Comparison of ENCODE assay signal across 27 cellular contexts in the genomic region with DNA sequence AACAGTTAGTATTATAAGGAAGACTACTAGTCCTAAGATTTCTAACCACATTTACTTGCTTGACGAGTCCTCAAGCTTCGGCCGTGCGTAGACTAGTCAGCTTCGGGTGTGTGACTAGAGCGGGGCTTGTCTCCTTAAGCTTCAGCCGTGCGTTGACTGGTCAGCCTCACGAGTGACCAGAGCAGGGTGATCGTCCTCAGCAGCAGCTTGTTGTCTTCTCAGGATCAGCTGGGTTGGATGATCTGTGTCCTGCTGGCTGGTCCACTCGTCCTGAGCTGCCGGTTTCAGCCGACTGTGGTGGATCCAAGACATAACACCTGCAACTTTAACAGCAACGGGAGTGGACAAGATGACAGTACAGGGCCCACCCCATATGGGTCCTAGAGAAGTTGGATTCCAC. TPM values are rescaled to one million over a fixed set of nuclear protein-coding genes. Genes with fewer than 3 reads are reported as not detected.
"Had no signal": no experiment of that assay in that cellular context is flagged by ENCODE, and none has a peak within 500 bp of the region (broad histone marks: within the 10 kb centered on the region; RNA-seq: fewer than 3 reads in every experiment).

No MANE protein-coding gene starts in this region.

- DNase-seq: heart right ventricle; islet precursor cell; left ventricle myocardium inferior; mesendoderm; midbrain; mucosa of descending colon; naive thymus-derived CD4-positive, alpha-beta T cell; occipital lobe; retina; stimulated activated CD4-positive, alpha-beta T cell treated with anti-CD3 and anti-CD28 coated beads, Interleukin-4, amount 100 ng/mL, for 24 hours; tibial artery; trophoblast cell; upper lobe of right lung had no signal

- H3K9me3 ChIP-seq: heart right ventricle, left ventricle myocardium inferior, mucosa of descending colon, neutrophil, ovary, prostate gland, suprapubic skin, thoracic aorta, tibial artery, upper lobe of right lung had no signal

- H3K4me3 ChIP-seq: heart right ventricle, hepatocyte, left ventricle myocardium inferior, lung, mucosa of descending colon, ovary, prostate gland, skin epidermis, suprapubic skin, thoracic aorta, tibial artery, upper lobe of right lung had no signal

- H3K27ac ChIP-seq: heart right ventricle, hepatocyte, left ventricle myocardium inferior, neutrophil, prostate gland, skin epidermis, suprapubic skin, thoracic aorta, tibial artery, upper lobe of right lung had no signal

- H3K4me1 ChIP-seq: heart right ventricle, left ventricle myocardium inferior, prostate gland, suprapubic skin, upper lobe of right lung had no signal

- H3K4me3 Mint-ChIP-seq: naive thymus-derived CD4-positive, alpha-beta T cell; natural killer cell treated with Interleukin-12 subunit alpha and Interleukin-12 subunit beta and Interleukin-15 and Interleukin-18, amount 100 ng/mL, for 72 hours; neural crest cell; stimulated activated effector memory CD8-positive, alpha-beta T cell treated with anti-CD3 and anti-CD28 coated beads, Interleukin-12 subunit alpha, Interleukin-12 subunit beta, amount 100 ng/mL, for 72 hours; stimulated activated naive CD8-positive, alpha-beta T cell treated with anti-CD3 and anti-CD28 coated beads, Interleukin-15, Interleukin-2, amounts not matched to agents 100 ng/mL and 50 ng/mL, for 24 hours had no signal

- H3K36me3 Mint-ChIP-seq: naive thymus-derived CD4-positive, alpha-beta T cell; natural killer cell treated with Interleukin-12 subunit alpha and Interleukin-12 subunit beta and Interleukin-15 and Interleukin-18, amount 100 ng/mL, for 72 hours; stimulated activated effector memory CD8-positive, alpha-beta T cell treated with anti-CD3 and anti-CD28 coated beads, Interleukin-12 subunit alpha, Interleukin-12 subunit beta, amount 100 ng/mL, for 72 hours had no signal

- H3K27me3 ChIP-seq: heart right ventricle, hepatocyte, ovary, suprapubic skin, tibial artery, upper lobe of right lung had no signal

- H3K9me3 Mint-ChIP-seq: natural killer cell treated with Interleukin-12 subunit alpha and Interleukin-12 subunit beta and Interleukin-15 and Interleukin-18, amount 100 ng/mL, for 72 hours; neural crest cell; stimulated activated effector memory CD8-positive, alpha-beta T cell treated with anti-CD3 and anti-CD28 coated beads, Interleukin-12 subunit alpha, Interleukin-12 subunit beta, amount 100 ng/mL, for 72 hours; stimulated activated naive CD8-positive, alpha-beta T cell treated with anti-CD3 and anti-CD28 coated beads, Interleukin-15, Interleukin-2, amounts not matched to agents 100 ng/mL and 50 ng/mL, for 24 hours had no signal

- ATAC-seq: heart right ventricle; mucosa of descending colon; naive thymus-derived CD4-positive, alpha-beta T cell; right cardiac atrium; sciatic nerve; stimulated activated effector memory CD8-positive, alpha-beta T cell treated with anti-CD3 and anti-CD28 coated beads, Interleukin-12 subunit alpha, Interleukin-12 subunit beta, amount 100 ng/mL, for 72 hours; upper lobe of right lung had no signal

- H3K27ac Mint-ChIP-seq: natural killer cell treated with Interleukin-12 subunit alpha and Interleukin-12 subunit beta and Interleukin-15 and Interleukin-18, amount 100 ng/mL, for 72 hours; stimulated activated effector memory CD8-positive, alpha-beta T cell treated with anti-CD3 and anti-CD28 coated beads, Interleukin-12 subunit alpha, Interleukin-12 subunit beta, amount 100 ng/mL, for 72 hours; stimulated activated naive CD8-positive, alpha-beta T cell treated with anti-CD3 and anti-CD28 coated beads, Interleukin-15, Interleukin-2, amounts not matched to agents 100 ng/mL and 50 ng/mL, for 24 hours had no signal

- H3K27me3 Mint-ChIP-seq: stimulated activated naive CD8-positive, alpha-beta T cell treated with anti-CD3 and anti-CD28 coated beads, Interleukin-15, Interleukin-2, amounts not matched to agents 100 ng/mL and 50 ng/mL, for 24 hours had no signal

- H3K4me1 Mint-ChIP-seq: neural crest cell; stimulated activated effector memory CD8-positive, alpha-beta T cell treated with anti-CD3 and anti-CD28 coated beads, Interleukin-12 subunit alpha, Interleukin-12 subunit beta, amount 100 ng/mL, for 72 hours had no signal

- H3K36me3 ChIP-seq: heart right ventricle, left ventricle myocardium inferior, neutrophil, ovary, prostate gland, suprapubic skin, thoracic aorta, tibial artery, upper lobe of right lung had no signal

RNA-seq across cellular contexts. Expression of a gene that starts 16.7 kb away (rescaled TPM):
- total RNA-seq: occipital lobe had no signal
- polyA plus RNA-seq: naive thymus-derived CD4-positive, alpha-beta T cell had no signal
